In genomic region chr6:105537981-105538578, GRCh38 we compare ENCODE assay signal across 30 cellular contexts.
"Had no signal": no experiment of that assay in that cellular context is flagged by ENCODE, and none has a peak within 500 bp of the region (broad histone marks: within the 10 kb centered on the region; RNA-seq: fewer than 3 reads in every experiment).

No MANE protein-coding gene starts in this region.

- DNase-seq: activated CD4-positive, alpha-beta memory T cell treated with anti-CD3 and anti-CD28 coated beads, Interleukin-2, amount 10 ng/mL, durations not matched to agents 7 days and 5 days; activated CD4-positive, alpha-beta T cell treated with anti-CD3 and anti-CD28 coated beads for 1 hour; activated CD4-positive, alpha-beta T cell treated with anti-CD3 and anti-CD28 coated beads for 48 hours; activated CD4-positive, CD25-positive, alpha-beta regulatory T cell; activated CD8-positive, alpha-beta memory T cell treated with anti-CD3 and anti-CD28 coated beads for 24 hours; activated CD8-positive, alpha-beta memory T cell treated with anti-CD3 and anti-CD28 coated beads, Interleukin-2, amount 10 ng/mL, durations not matched to agents 7 days and 5 days; activated CD8-positive, alpha-beta memory T cell treated with anti-CD3 and anti-CD28 coated beads, Interleukin-2, amount 50 U/mL, for 48 hours; activated gamma-delta T cell treated with Interleukin-2 at 50 U/mL for 16 hours; activated naive CD4-positive, alpha-beta T cell treated with anti-CD3 and anti-CD28 coated beads for 36 hours; adrenal gland; body of pancreas; Karpas-422; KBM-7; MG63; NCI-H1048; NCI-H1105 treated with DMSO at 0.1 percent for 48 hours; NCI-H1436; NCI-H1694; NCI-H1930; NCI-H2081 treated with DMSO at 0.1 percent for 48 hours; NCI-H226; NCI-H446 treated with DMSO at 0.1 percent for 48 hours; NCI-H524; SIG-M5; T1000; WERI-Rb-1 had no signal

- H3K27ac Mint-ChIP-seq: activated CD4-positive, alpha-beta memory T cell treated with anti-CD3 and anti-CD28 coated beads, Interleukin-2, amount 10 ng/mL, durations not matched to agents 7 days and 5 days; activated CD8-positive, alpha-beta memory T cell treated with anti-CD3 and anti-CD28 coated beads, Interleukin-2, amount 10 ng/mL, durations not matched to agents 7 days and 5 days; activated naive CD4-positive, alpha-beta T cell treated with anti-CD3 and anti-CD28 coated beads for 36 hours; activated naive CD4-positive, alpha-beta T cell treated with anti-CD3 and anti-CD28 coated beads, Interleukin-2, amount 50 U/mL, for 72 hours had no signal

- H3K4me3 Mint-ChIP-seq: activated CD4-positive, alpha-beta memory T cell treated with anti-CD3 and anti-CD28 coated beads, Interleukin-2, amount 10 ng/mL, durations not matched to agents 7 days and 5 days; activated CD8-positive, alpha-beta memory T cell treated with anti-CD3 and anti-CD28 coated beads, Interleukin-2, amount 10 ng/mL, durations not matched to agents 7 days and 5 days; activated naive CD4-positive, alpha-beta T cell treated with anti-CD3 and anti-CD28 coated beads for 36 hours had no signal

- H3K9me3 ChIP-seq: adrenal gland, body of pancreas, breast epithelium, MG63 had no signal

- H3K4me3 ChIP-seq: adrenal gland, body of pancreas, breast epithelium, MG63 had no signal

- H3K4me1 ChIP-seq: adrenal gland, body of pancreas, breast epithelium had no signal

- FAIRE-seq: astrocyte had no signal

- H3K36me3 Mint-ChIP-seq: activated CD8-positive, alpha-beta memory T cell treated with anti-CD3 and anti-CD28 coated beads, Interleukin-2, amount 10 ng/mL, durations not matched to agents 7 days and 5 days; activated naive CD4-positive, alpha-beta T cell treated with anti-CD3 and anti-CD28 coated beads, Interleukin-2, amount 50 U/mL, for 72 hours had no signal

- H3K36me3 ChIP-seq: adrenal gland, breast epithelium, MG63, WERI-Rb-1 had no signal

- H3K4me1 Mint-ChIP-seq: activated CD4-positive, alpha-beta memory T cell treated with anti-CD3 and anti-CD28 coated beads, Interleukin-2, amount 10 ng/mL, durations not matched to agents 7 days and 5 days had no signal

- H3K9me3 Mint-ChIP-seq: activated CD4-positive, alpha-beta memory T cell treated with anti-CD3 and anti-CD28 coated beads, Interleukin-2, amount 10 ng/mL, durations not matched to agents 7 days and 5 days; activated naive CD4-positive, alpha-beta T cell treated with anti-CD3 and anti-CD28 coated beads for 36 hours; activated naive CD4-positive, alpha-beta T cell treated with anti-CD3 and anti-CD28 coated beads, Interleukin-2, amount 50 U/mL, for 72 hours had no signal

- H3K27ac ChIP-seq: adrenal gland, body of pancreas, breast epithelium, WERI-Rb-1 had no signal

- H3K27me3 ChIP-seq: adrenal gland, body of pancreas, breast epithelium, MG63 had no signal

- ATAC-seq: activated CD8-positive, alpha-beta memory T cell treated with anti-CD3 and anti-CD28 coated beads, Interleukin-2, amount 10 ng/mL, durations not matched to agents 7 days and 5 days; activated naive CD4-positive, alpha-beta T cell treated with anti-CD3 and anti-CD28 coated beads, Interleukin-2, amount 50 U/mL, for 72 hours; body of pancreas; Panc1 had no signal

- H3K27me3 Mint-ChIP-seq: activated CD4-positive, alpha-beta memory T cell treated with anti-CD3 and anti-CD28 coated beads, Interleukin-2, amount 10 ng/mL, durations not matched to agents 7 days and 5 days; activated CD8-positive, alpha-beta memory T cell treated with anti-CD3 and anti-CD28 coated beads, Interleukin-2, amount 10 ng/mL, durations not matched to agents 7 days and 5 days had no signal
